ENCODE assay signal across 17 cellular contexts in genomic region chr3:20648294-20648693, GRCh38.
DNase-seq lines count a peak whose midpoint lies in the region; ATAC-seq and TF ChIP-seq lines count a peak whose summit lies in the region.
"Had no signal": no experiment of that assay in that cellular context is flagged by ENCODE, and none has a peak within 500 bp of the region (broad histone marks: within the 10 kb centered on the region; RNA-seq: fewer than 3 reads in every experiment).

No MANE protein-coding gene starts in this region.

- no peaks in the 10 kb centered on the region for H3K36me3 Mint-ChIP-seq in stimulated activated memory B cell treated with anti-CD40 and anti-IgM and Interleukin-4, amounts not matched to agents 10 μg/mL and 1 μg/mL and 100 μg/mL, for 72 hours

- no peak for ATAC-seq in stimulated activated memory B cell treated with anti-CD40 and anti-IgM and Interleukin-4, amounts not matched to agents 10 μg/mL and 1 μg/mL and 100 μg/mL, for 72 hours
- ATAC-seq in GM19397 (IDR thresholded peaks at IDR 0.05; ENCODE audit: unreplicated experiment) = no peak
- ATAC-seq: heart left ventricle, K562, psoas muscle had no signal

- H3K27me3 Mint-ChIP-seq in stimulated activated memory B cell treated with anti-CD40 and anti-IgM and Interleukin-4, amounts not matched to agents 10 μg/mL and 1 μg/mL and 100 μg/mL, for 72 hours = no peaks in the 10 kb centered on the region

- H3K4me1 Mint-ChIP-seq in stimulated activated memory B cell treated with anti-CD40 and anti-IgM and Interleukin-4, amounts not matched to agents 10 μg/mL and 1 μg/mL and 100 μg/mL, for 72 hours = no peaks in the 10 kb centered on the region

- TF ChIP-seq CTCF in HFF-Myc (IDR thresholded peaks at IDR 0.05; ENCODE audit: low read depth, low read length, missing control alignments) (no peak), fibroblast of mammary gland (conservative IDR thresholded peaks at IDR 0.05; ENCODE audit: control insufficient read depth, insufficient read depth, low read depth, low read length) (no peak)

- H3K4me3 ChIP-seq in HFF-Myc (replicated peaks; ENCODE audit: low read depth, low read length) (no peak overlapping the region), SK-N-MC (peak overlapping the region; percentile 58), fibroblast of mammary gland (ENCODE audit: control insufficient read depth, low read depth, low read length) (no peak overlapping the region)
- H3K4me3 ChIP-seq: heart left ventricle, K562, psoas muscle, testis had no signal

- H3K9me3 ChIP-seq in SK-N-MC (ENCODE audit: low read depth, low read length) = no peaks in the 10 kb centered on the region
- H3K9me3 ChIP-seq: BE2C, psoas muscle, testis had no signal

- no peaks in the 10 kb centered on the region for H3K9me3 Mint-ChIP-seq in stimulated activated memory B cell treated with anti-CD40 and anti-IgM and Interleukin-4, amounts not matched to agents 10 μg/mL and 1 μg/mL and 100 μg/mL, for 72 hours

- peak overlapping the region; percentile 92 for H3K27ac ChIP-seq in SK-N-MC
- H3K27ac ChIP-seq: heart left ventricle, psoas muscle, testis had no signal

- peak; percentile 94 for DNase-seq in A172 (ENCODE audit: low spot score)
- peak; percentile 99 for DNase-seq in HFF-Myc (ENCODE audit: extremely low read depth, low read depth)
- DNase-seq in SK-N-MC (ENCODE audit: low read depth, low spot score) = peak; percentile 45
- peak; percentile 91 for DNase-seq in fibroblast of mammary gland (ENCODE audit: low read depth)
- no peak for DNase-seq in cerebellar nuclear complex (lab: John Stamatoyannopoulos, UW)
- no peak for DNase-seq in NK-92 (lab: John Stamatoyannopoulos, UW; ENCODE audit: unreplicated experiment)
- DNase-seq: activated CD4-positive, CD25-positive, alpha-beta regulatory T cell; BE2C; caudate nucleus; heart left ventricle; mesendoderm; psoas muscle; testis had no signal

- no peaks in the 10 kb centered on the region for H3K36me3 ChIP-seq in SK-N-MC (ENCODE audit: insufficient read depth, low read length)
- H3K36me3 ChIP-seq: BE2C, heart left ventricle had no signal

- H3K4me3 Mint-ChIP-seq in stimulated activated memory B cell treated with anti-CD40 and anti-IgM and Interleukin-4, amounts not matched to agents 10 μg/mL and 1 μg/mL and 100 μg/mL, for 72 hours = no peak overlapping the region
- H3K4me3 Mint-ChIP-seq: activated T-helper 1 cell treated with anti-CD3 and anti-CD28 coated beads, Interleukin-12 subunit alpha, Interleukin-12 subunit beta, Interleukin-2, Interleukin-4 antibody, amounts not matched to agents 30 ng/mL and 10 ng/mL and 1 ng/mL, durations not matched to agents 14 hours and 24 hours and 36 hours had no signal

- H3K9ac ChIP-seq in SK-N-MC (ENCODE audit: insufficient read length) = no peak overlapping the region

- H3K27ac Mint-ChIP-seq in stimulated activated memory B cell treated with anti-CD40 and anti-IgM and Interleukin-4, amounts not matched to agents 10 μg/mL and 1 μg/mL and 100 μg/mL, for 72 hours = no peak overlapping the region
- H3K27ac Mint-ChIP-seq: activated T-helper 1 cell treated with anti-CD3 and anti-CD28 coated beads, Interleukin-12 subunit alpha, Interleukin-12 subunit beta, Interleukin-2, Interleukin-4 antibody, amounts not matched to agents 30 ng/mL and 10 ng/mL and 1 ng/mL, durations not matched to agents 14 hours and 24 hours and 36 hours had no signal

Comparison
In these comparisons a context has a peak if more than half of its experiments do, and no peak if none do; other contexts are left out.
1. DNase-seq: peak in A172 (single experiment), HFF-Myc (single experiment), SK-N-MC (single experiment) and fibroblast of mammary gland (single experiment); none in cerebellar nuclear complex (0 of 2) and NK-92 (single experiment).